17 cellular contexts compared by ENCODE assay signal in the genomic region with DNA sequence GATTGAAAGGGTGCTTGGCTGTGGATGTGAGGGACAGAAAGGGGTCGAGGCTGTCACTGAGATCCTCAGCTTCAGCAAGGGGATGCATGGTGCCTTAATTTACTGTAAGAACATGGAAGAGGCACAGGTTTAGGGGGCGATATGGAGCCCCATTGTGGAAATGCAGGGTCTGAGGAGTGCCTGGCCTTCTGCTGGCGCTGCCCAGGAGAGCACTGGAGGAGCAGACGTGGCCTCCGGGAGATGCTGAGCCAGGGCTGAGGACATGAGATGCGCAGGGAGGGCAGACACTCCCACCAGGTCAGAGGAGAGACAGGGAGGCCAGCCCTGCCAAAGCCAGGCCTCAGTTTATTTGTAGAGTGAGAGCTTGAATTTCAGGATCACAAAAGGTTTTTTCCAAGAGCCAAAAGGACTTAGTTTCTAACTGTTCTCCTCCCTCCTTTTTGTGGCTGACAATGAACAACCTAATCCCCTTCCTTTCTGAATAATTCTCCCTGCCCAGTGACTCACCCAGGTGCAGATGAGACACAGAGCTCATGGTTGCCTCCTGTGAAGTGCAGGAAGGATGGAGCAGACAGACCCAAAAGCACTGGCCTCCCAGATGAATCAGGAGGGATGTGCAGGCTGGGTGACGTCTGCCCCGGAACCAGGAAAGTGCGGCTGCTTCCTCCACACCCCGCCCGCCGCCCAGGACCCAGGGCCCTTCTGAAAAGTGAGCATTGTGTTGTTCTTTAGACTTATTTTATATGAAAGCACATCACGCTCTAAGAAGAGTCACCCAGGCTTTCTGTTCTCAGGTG.
DNase-seq lines count a peak whose midpoint lies in the region; ATAC-seq and TF ChIP-seq lines count a peak whose summit lies in the region.
"Had no signal": no experiment of that assay in that cellular context is flagged by ENCODE, and none has a peak within 500 bp of the region (broad histone marks: within the 10 kb centered on the region; RNA-seq: fewer than 3 reads in every experiment).

No MANE protein-coding gene starts in this region.

- DNase-seq in LNCaP clone FGC (ENCODE audit: low read depth) (no peak), left colon (peak; percentile 82), transverse colon (peak; percentile 85)
- peak; percentile 12 for DNase-seq in activated CD8-positive, alpha-beta memory T cell treated with anti-CD3 and anti-CD28 coated beads, Interleukin-2, amount 50 U/mL, for 48 hours
- DNase-seq in stimulated activated CD4-positive, alpha-beta T cell treated with anti-CD3 and anti-CD28 coated beads, Interleukin-2, amount 100 ng/mL, for 48 hours: no peak
- DNase-seq: activated CD4-positive, alpha-beta T cell treated with anti-CD3 and anti-CD28 coated beads, Interleukin-2, amount 50 U/mL, for 4 hours; endodermal cell; foreskin fibroblast; MM.1S; naive thymus-derived CD8-positive, alpha-beta T cell; NCI-H1930; NCI-H446 treated with DMSO at 0.1 percent for 48 hours; stimulated activated CD4-positive, alpha-beta T cell treated with anti-CD3 and anti-CD28 coated beads, Interleukin-1b, Interleukin-23, amount 100 ng/mL, for 48 hours had no signal

- H3K9me3 ChIP-seq in transverse colon: peaks cover 6 to 7% of the 10 kb centered on the region in 2 donors

- H3K4me3 ChIP-seq in LNCaP clone FGC (ENCODE audit: low read depth, low read length) (peak overlapping the region; percentile 29), transverse colon (peak overlapping the region in 3 of 4 donors; percentile 5 to 32 (median 13))
- H3K4me3 ChIP-seq: right atrium auricular region had no signal

- intact Hi-C loops in left colon (cut with DNase I, micrococcal nuclease): loop anchor here in 1 of 2 donors (10.0 kb wide), 1 partner anchor 56 kb away; no protein-coding TSS in a partner anchor
- intact Hi-C loops in transverse colon (cut with DNase I; ENCODE audit: low total_unique reads): no loop called here

- H3K27ac ChIP-seq in transverse colon: peak overlapping the region; percentile 88 to 90 (median 89)
- H3K27ac ChIP-seq: right atrium auricular region had no signal

- no peaks in the 10 kb centered on the region for H3K36me3 ChIP-seq in transverse colon
- H3K36me3 ChIP-seq: right atrium auricular region had no signal

- peaks cover 0 to 49% (median 24%) of the 10 kb centered on the region in 4 donors for H3K4me1 ChIP-seq in transverse colon
- H3K4me1 ChIP-seq: right atrium auricular region had no signal

- TF ChIP-seq EP300 in transverse colon (IDR thresholded peaks at IDR 0.05; ENCODE audit: low read depth): no peak

- peak; percentile 68 for ATAC-seq in left colon
- ATAC-seq in GM18517 (IDR thresholded peaks at IDR 0.05; ENCODE audit: unreplicated experiment): no peak
- no peak for ATAC-seq in HG02981 (IDR thresholded peaks at IDR 0.05; ENCODE audit: unreplicated experiment)
- ATAC-seq: HCT116; naive thymus-derived CD8-positive, alpha-beta T cell had no signal

- in situ Hi-C loops in transverse colon (cut with MboI; ENCODE audit: low pct_ligation_motif_present in 1 of 4, low pct_unique_long_range_greater_than_20kb in 1 of 4, low sequenced_read_pairs in 3 of 4): no loop called here

- WGBS in transverse colon (ENCODE audit: low coverage in 1 of 2), 2 donors: 57 to 86% methylated on average over 1 to 13 of the region's 13 CpGs

- TF ChIP-seq CTCF in LNCaP clone FGC (IDR thresholded peaks at IDR 0.05; ENCODE audit: control insufficient read depth, extremely low read depth, insufficient read depth) (no peak), transverse colon (IDR thresholded peaks at IDR 0.05) (no peak)

- TF ChIP-seq POLR2A in transverse colon (IDR thresholded peaks at IDR 0.05): peak; percentile 78

- no peaks in the 10 kb centered on the region for H3K27me3 ChIP-seq in transverse colon
- H3K27me3 ChIP-seq: right atrium auricular region had no signal

Comparison
In these comparisons a context has a peak if more than half of its experiments do, and no peak if none do; other contexts are left out.
1. DNase-seq: peak in activated CD8-positive, alpha-beta memory T cell treated with anti-CD3 and anti-CD28 coated beads, Interleukin-2, amount 50 U/mL, for 48 hours (single experiment), left colon (2 of 2) and transverse colon (single experiment); none in LNCaP clone FGC (single experiment) and stimulated activated CD4-positive, alpha-beta T cell treated with anti-CD3 and anti-CD28 coated beads, Interleukin-2, amount 100 ng/mL, for 48 hours (0 of 2).